Comparison of ENCODE assay signal across 1 cellular context in genomic region chr6:122735618-122736017, GRCh38.
TF ChIP-seq lines count a peak whose summit lies in the region.

No MANE protein-coding gene starts in this region.

TF ChIP-seq in GM12878, 131 proteins besides CTCF, POLR2A, EP300 and RAD21 (continued from another document):
- no peak for TF ChIP-seq RBBP5 (conservative IDR thresholded peaks at IDR 0.05)
